13 cellular contexts compared by ENCODE assay signal in the genomic region with DNA sequence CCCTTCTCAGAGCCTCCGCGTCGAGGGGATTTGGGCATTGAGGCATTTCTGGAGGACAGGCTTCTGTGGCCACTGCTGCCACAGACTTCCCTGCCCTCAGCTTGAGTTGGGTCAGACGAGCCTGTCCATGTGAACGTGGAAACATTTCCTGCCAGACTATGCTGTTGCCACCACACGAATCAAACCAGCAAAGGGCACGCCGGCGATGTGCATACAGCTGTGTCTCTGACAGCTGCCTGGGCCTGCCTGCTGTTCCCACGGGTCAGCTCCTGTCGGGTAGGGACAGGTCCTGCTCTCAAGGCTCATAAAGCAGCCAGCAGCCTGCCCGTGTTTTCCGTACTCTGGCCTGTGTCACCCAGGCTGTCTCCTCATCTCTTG.
DNase-seq lines count a peak whose midpoint lies in the region; ATAC-seq, FAIRE-seq and TF ChIP-seq lines count a peak whose summit lies in the region.
"Had no signal": no experiment of that assay in that cellular context is flagged by ENCODE, and none has a peak within 500 bp of the region (broad histone marks: within the 10 kb centered on the region; RNA-seq: fewer than 3 reads in every experiment).

No MANE protein-coding gene starts in this region.

- no peaks in the 10 kb centered on the region for H3K27me3 Mint-ChIP-seq in activated naive CD4-positive, alpha-beta T cell treated with anti-CD3 and anti-CD28 coated beads, Interleukin-2, amount 50 U/mL, for 24 hours
- no peaks in the 10 kb centered on the region; the same call in 1 of the 2 replicates for H3K27me3 Mint-ChIP-seq in WTC11 (ENCODE audit: low read depth)

- peak overlapping the region; percentile 48 for H3K4me2 ChIP-seq in keratinocyte (ENCODE audit: control insufficient read depth, extremely low read depth, insufficient read depth, low read depth, low read length)

- DNase-seq in activated naive CD4-positive, alpha-beta T cell (lab: John Stamatoyannopoulos, UW) = no peak
- no peak for DNase-seq in WTC11 (ENCODE audit: low spot score)
- peak; percentile 28 for DNase-seq in keratinocyte (ENCODE audit: low read depth, low spot score)
- no peak for DNase-seq in transverse colon
- DNase-seq in G401 (ENCODE audit: low spot score) = no peak
- no peak for DNase-seq in HuH-7.5 (ENCODE audit: low spot score)
- DNase-seq in NCI-H2029 (lab: John Stamatoyannopoulos, UW) = no peak
- DNase-seq: BE2C, H7, NCI-H446 had no signal

- intact Hi-C loops in transverse colon (cut with DNase I; ENCODE audit: low total_unique reads) = no loop called here

- H3K9me3 Mint-ChIP-seq in activated naive CD4-positive, alpha-beta T cell treated with anti-CD3 and anti-CD28 coated beads, Interleukin-2, amount 50 U/mL, for 24 hours = no peaks in the 10 kb centered on the region
- H3K9me3 Mint-ChIP-seq in WTC11 = no peaks in the 10 kb centered on the region

- FAIRE-seq in keratinocyte (lab: Jason Lieb, UNC) = peak; percentile 94
- FAIRE-seq: endothelial cell of umbilical vein had no signal

- peaks cover 4% of the 10 kb centered on the region for H4K20me1 ChIP-seq in keratinocyte (ENCODE audit: control insufficient read depth, extremely low read depth, insufficient read depth, low read length)

- 64 to 79% methylated on average over 3 to 13 of the region's 13 CpGs for WGBS in transverse colon (ENCODE audit: low coverage in 1 of 2), 2 donors

- H3K4me1 ChIP-seq in keratinocyte (ENCODE audit: control insufficient read depth, extremely low read depth, insufficient read depth, low read length) (peaks cover 74% of the 10 kb centered on the region), transverse colon (peaks cover 20 to 82% (median 63%) of the 10 kb centered on the region in 4 donors)
- H3K4me1 ChIP-seq: BE2C had no signal

- no peak overlapping the region for H3K27ac ChIP-seq in keratinocyte (ENCODE audit: control insufficient read depth, insufficient read depth, low read length)
- peak overlapping the region; percentile 78 to 94 (median 90) for H3K27ac ChIP-seq in transverse colon
- H3K27ac ChIP-seq: ascending aorta had no signal

- H3K36me3 Mint-ChIP-seq in activated naive CD4-positive, alpha-beta T cell treated with anti-CD3 and anti-CD28 coated beads, Interleukin-2, amount 50 U/mL, for 24 hours = peaks cover 2% of the 10 kb centered on the region
- H3K36me3 Mint-ChIP-seq in WTC11 = no peaks in the 10 kb centered on the region

- no peak for TF ChIP-seq POLR2A in transverse colon (IDR thresholded peaks at IDR 0.05)

- POLR2A ChIA-PET in WTC11 (lab: Charles Lee) = interaction anchor here (0.6 kb wide), 1 partner anchor 11 kb away, joined by 15 read pairs; no protein-coding TSS in a partner anchor

- H3K9me3 ChIP-seq in keratinocyte (ENCODE audit: control insufficient read depth, low read depth, low read length) (no peaks in the 10 kb centered on the region), transverse colon (no peaks in the 10 kb centered on the region)
- H3K9me3 ChIP-seq: ascending aorta, BE2C had no signal

- H3K4me1 Mint-ChIP-seq in activated naive CD4-positive, alpha-beta T cell treated with anti-CD3 and anti-CD28 coated beads, Interleukin-2, amount 50 U/mL, for 24 hours = peaks cover 85% of the 10 kb centered on the region
- peaks cover 68% of the 10 kb centered on the region for H3K4me1 Mint-ChIP-seq in WTC11

- TF ChIP-seq EP300 in transverse colon (IDR thresholded peaks at IDR 0.05; ENCODE audit: low read depth) = no peak

- H3K4me3 ChIP-seq in keratinocyte (ENCODE audit: control insufficient read depth in 2 of 3, extremely low read depth in 1 of 3, insufficient read depth in 2 of 3, low read depth in 1 of 3, low read length in 3 of 3) (no peak overlapping the region), transverse colon (no peak overlapping the region)
- H3K4me3 ChIP-seq: ascending aorta had no signal

- CTCF ChIA-PET in WTC11 (lab: Charles Lee) = interaction anchor here (0.6 to 1.6 kb wide), 4 partner anchors 17 to 351 kb away, joined by 3 to 6 read pairs (median 4); no protein-coding TSS in a partner anchor

- H2AFZ ChIP-seq in keratinocyte (ENCODE audit: control insufficient read depth, low read length) = no peak overlapping the region

- no peak for ATAC-seq in WTC11

- H3K27ac Mint-ChIP-seq in activated naive CD4-positive, alpha-beta T cell treated with anti-CD3 and anti-CD28 coated beads, Interleukin-2, amount 50 U/mL, for 24 hours = peak overlapping the region; percentile 78
- peak overlapping the region; percentile 23; the same call in 1 of the 2 replicates for H3K27ac Mint-ChIP-seq in WTC11

- TF ChIP-seq CTCF in WTC11 (IDR thresholded peaks at IDR 0.05) (no peak), keratinocyte (optimal IDR thresholded peaks at IDR 0.05 in 1 of 3, IDR thresholded peaks at IDR 0.05 in 1 of 3, conservative IDR thresholded peaks at IDR 0.05 in 1 of 3; ENCODE audit: extremely low read depth in 1 of 3, insufficient read depth in 2 of 3, low read length in 3 of 3) (no peak), transverse colon (IDR thresholded peaks at IDR 0.05) (no peak)

- in situ Hi-C loops in transverse colon (cut with MboI; ENCODE audit: low pct_ligation_motif_present in 1 of 4, low pct_unique_long_range_greater_than_20kb in 1 of 4, low sequenced_read_pairs in 3 of 4) (loop anchor here in 1 of 4 donors (10.0 kb wide), 1 partner anchor 63 kb away; no protein-coding TSS in a partner anchor), G401 (cut with HindIII; ENCODE audit: low sequenced_read_pairs) (no loop called here)

- dilution Hi-C loops in keratinocyte (cut with MboI; ENCODE audit: extremely low pct_ligation_motif_present, low sequenced_read_pairs) = no loop called here

- no peak overlapping the region for H3K9ac ChIP-seq in keratinocyte (ENCODE audit: control insufficient read depth, extremely low read depth, insufficient read depth, low read length)

- H3K79me2 ChIP-seq in keratinocyte (ENCODE audit: control insufficient read depth, insufficient read depth, low read length) = peaks cover 5% of the 10 kb centered on the region

- H3K36me3 ChIP-seq in keratinocyte (ENCODE audit: control insufficient read depth in 2 of 2, extremely low read depth in 1 of 2, insufficient read depth in 2 of 2, low read length in 2 of 2) (no peaks in the 10 kb centered on the region), transverse colon (no peaks in the 10 kb centered on the region)
- H3K36me3 ChIP-seq: ascending aorta, BE2C had no signal

- H3K27me3 ChIP-seq in keratinocyte (ENCODE audit: control insufficient read depth, extremely low read depth, insufficient read depth, low read length) (no peaks in the 10 kb centered on the region), transverse colon (peaks cover 10% of the 10 kb centered on the region)
- H3K27me3 ChIP-seq: ascending aorta had no signal

- H3K4me3 Mint-ChIP-seq in activated naive CD4-positive, alpha-beta T cell treated with anti-CD3 and anti-CD28 coated beads, Interleukin-2, amount 50 U/mL, for 24 hours = peak overlapping the region; percentile 76
- no peak overlapping the region for H3K4me3 Mint-ChIP-seq in WTC11

- H3K9me1 ChIP-seq in keratinocyte (ENCODE audit: control insufficient read depth, extremely low read depth, insufficient read depth, low read length) = peaks cover 6% of the 10 kb centered on the region

TF ChIP-seq in WTC11, 78 proteins besides CTCF, POLR2A, EP300 and RAD21:
- TF ChIP-seq, protein P1, sequence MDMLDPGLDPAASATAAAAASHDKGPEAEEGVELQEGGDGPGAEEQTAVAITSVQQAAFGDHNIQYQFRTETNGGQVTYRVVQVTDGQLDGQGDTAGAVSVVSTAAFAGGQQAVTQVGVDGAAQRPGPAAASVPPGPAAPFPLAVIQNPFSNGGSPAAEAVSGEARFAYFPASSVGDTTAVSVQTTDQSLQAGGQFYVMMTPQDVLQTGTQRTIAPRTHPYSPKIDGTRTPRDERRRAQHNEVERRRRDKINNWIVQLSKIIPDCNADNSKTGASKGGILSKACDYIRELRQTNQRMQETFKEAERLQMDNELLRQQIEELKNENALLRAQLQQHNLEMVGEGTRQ (CRISPR knock-in tag; IDR thresholded peaks at IDR 0.05) = no peak
- TF ChIP-seq ZBTB21 (CRISPR knock-in tag; IDR thresholded peaks at IDR 0.05; ENCODE audit: borderline replicate concordance) (no peak), CREM (CRISPR knock-in tag; IDR thresholded peaks at IDR 0.05) (no peak), RORB (CRISPR knock-in tag; IDR thresholded peaks at IDR 0.05) (no peak)
